14 cellular contexts compared by ENCODE assay signal in genomic region chr6:45613678-45614077, GRCh38.
DNase-seq lines count a peak whose midpoint lies in the region; ATAC-seq, FAIRE-seq and TF ChIP-seq lines count a peak whose summit lies in the region.
"Had no signal": no experiment of that assay in that cellular context is flagged by ENCODE, and none has a peak within 500 bp of the region (broad histone marks: within the 10 kb centered on the region; RNA-seq: fewer than 3 reads in every experiment).

No MANE protein-coding gene starts in this region.

- no peak for TF ChIP-seq CTCF in right lobe of liver (IDR thresholded peaks at IDR 0.05)
- no peak for TF ChIP-seq CTCF in HepG2 (CRISPR knock-in tag; IDR thresholded peaks at IDR 0.05)
- peak; percentile 14 for TF ChIP-seq CTCF in fibroblast of mammary gland (conservative IDR thresholded peaks at IDR 0.05; ENCODE audit: control insufficient read depth, insufficient read depth, low read depth, low read length)
- TF ChIP-seq CTCF in mesothelial cell of epicardium (IDR thresholded peaks at IDR 0.05; ENCODE audit: unreplicated experiment) = no peak
- TF ChIP-seq CTCF in Caco-2 (IDR thresholded peaks at IDR 0.05; ENCODE audit: insufficient read depth in 1 of 2, low read depth in 1 of 2, low read length in 1 of 2, severe bottlenecking in 1 of 2, unreplicated experiment in 1 of 2) = no peak
- TF ChIP-seq CTCF in OCI-LY7 (conservative IDR thresholded peaks at IDR 0.05; ENCODE audit: low read length) = no peak

- H3K4me2 ChIP-seq in HepG2 (ENCODE audit: low read depth, low read length) = no peak overlapping the region
- no peak overlapping the region for H3K4me2 ChIP-seq in OCI-LY7 (ENCODE audit: low read length)

- FAIRE-seq in HepG2 (lab: Jason Lieb, UNC) = no peak

- H3K4me1 Mint-ChIP-seq in mesothelial cell of epicardium = peaks cover 67% of the 10 kb centered on the region
- H3K4me1 Mint-ChIP-seq in Caco-2 (ENCODE audit: low read depth, unreplicated experiment) = no peaks in the 10 kb centered on the region

- H4K20me1 ChIP-seq in HepG2 (ENCODE audit: insufficient read depth, low read length) = no peaks in the 10 kb centered on the region
- no peaks in the 10 kb centered on the region for H4K20me1 ChIP-seq in OCI-LY7 (ENCODE audit: insufficient read depth, low read length)

- whole genome bisulfite sequencing in right lobe of liver (ENCODE audit: insufficient coverage, low coverage, low lambda C conversion rate, missing lambda C conversion rate) = 57% methylated on average over 6 of the region's 9 CpGs
- WGBS in HepG2 (ENCODE audit: low lambda C conversion rate) = 18% methylated on average over 9 of the region's 9 CpGs
- 4 to 15% methylated on average over 9 of the region's 9 CpGs for WGBS in aorta, 2 donors

- POLR2A ChIA-PET in HepG2 (lab: Yijun Ruan, JAX) = no interaction called here
- POLR2A ChIA-PET in Caco-2 (lab: Charles Lee) = no interaction called here
- POLR2A ChIA-PET in OCI-LY7 (lab: Charles Lee) = no interaction called here

- H2AFZ ChIP-seq in HepG2 (ENCODE audit: low read length) (no peak overlapping the region), OCI-LY7 (ENCODE audit: low read length) (no peak overlapping the region)

- H3K36me3 Mint-ChIP-seq in mesothelial cell of epicardium (no peaks in the 10 kb centered on the region), Caco-2 (ENCODE audit: insufficient read depth, unreplicated experiment) (no peaks in the 10 kb centered on the region)

- in situ Hi-C loops in HepG2 (cut with HindIII; ENCODE audit: extremely low pct_ligation_motif_present, low pct_unique_long_range_greater_than_20kb) = no loop called here

- H3K36me3 ChIP-seq in right lobe of liver = no peaks in the 10 kb centered on the region
- no peaks in the 10 kb centered on the region for H3K36me3 ChIP-seq in HepG2 (replicated peaks in 1 of 2; ENCODE audit: control insufficient read depth in 1 of 2, insufficient read depth in 2 of 2, low read length in 2 of 2)
- no peaks in the 10 kb centered on the region for H3K36me3 ChIP-seq in aorta (ENCODE audit: control insufficient read depth in 1 of 2, insufficient read depth in 2 of 2, low read length in 1 of 2)
- no peaks in the 10 kb centered on the region for H3K36me3 ChIP-seq in Caco-2 (ENCODE audit: control insufficient read depth, insufficient read depth, low read length)
- H3K36me3 ChIP-seq in OCI-LY7 (ENCODE audit: insufficient read depth, low read length) = no peaks in the 10 kb centered on the region

- ATAC-seq in right lobe of liver (peak; percentile 54 to 80 (median 70)), HepG2 (no peak), aorta (ENCODE audit: low FRiP score) (peak; percentile 49), GM19351 (IDR thresholded peaks at IDR 0.05; ENCODE audit: unreplicated experiment) (no peak)

- H3K4me1 ChIP-seq in right lobe of liver (no peaks in the 10 kb centered on the region), HepG2 (ENCODE audit: insufficient read depth, low read length) (no peaks in the 10 kb centered on the region), aorta (ENCODE audit: control insufficient read depth in 1 of 2, insufficient read depth in 2 of 2, low read length in 2 of 2) (no peaks in the 10 kb centered on the region), Caco-2 (no peaks in the 10 kb centered on the region), OCI-LY7 (ENCODE audit: insufficient read depth, low read length, poor library complexity, severe bottlenecking) (no peaks in the 10 kb centered on the region)

- H3K27me3 Mint-ChIP-seq in mesothelial cell of epicardium (ENCODE audit: low read depth) (no peaks in the 10 kb centered on the region), Caco-2 (ENCODE audit: insufficient read depth, unreplicated experiment) (peaks cover 3% of the 10 kb centered on the region)

- no peak for TF ChIP-seq POLR2A in right lobe of liver (IDR thresholded peaks at IDR 0.05)
- no peak for TF ChIP-seq POLR2A in HepG2 (IDR thresholded peaks at IDR 0.05; ENCODE audit: insufficient read depth in 1 of 2, low read depth in 2 of 2, low read length in 2 of 2)

- no peaks in the 10 kb centered on the region for H3K9me3 ChIP-seq in right lobe of liver
- H3K9me3 ChIP-seq in HepG2 (ENCODE audit: low read length) = no peaks in the 10 kb centered on the region
- H3K9me3 ChIP-seq in aorta (ENCODE audit: control insufficient read depth, low read length) = no peaks in the 10 kb centered on the region
- no peaks in the 10 kb centered on the region for H3K9me3 ChIP-seq in Caco-2
- no peaks in the 10 kb centered on the region for H3K9me3 ChIP-seq in OCI-LY7 (ENCODE audit: low read length)

- no peaks in the 10 kb centered on the region for H3K9me2 ChIP-seq in OCI-LY7 (ENCODE audit: insufficient read depth, low read length)

- DNase-seq in right lobe of liver (no peak), HepG2 (ENCODE audit: low spot score) (no peak), fibroblast of mammary gland (ENCODE audit: low read depth) (peak; percentile 98), mesothelial cell of epicardium (ENCODE audit: low spot score in 2 of 2, unreplicated experiment in 2 of 2) (no peak), aorta (peak in 1 of 2 donors; percentile 66), Caco-2 (no peak), OCI-LY7 (ENCODE audit: low spot score) (no peak)
- DNase-seq: amniotic stem cell; endodermal cell; kidney glomerular epithelial cell; NCI-H1694 treated with DMSO at 0.1 percent for 48 hours; NK-92 treated with Interleukin-12 subunit alpha and Interleukin-12 subunit beta, amount 100 ng/mL, for 24 hours; occipital lobe had no signal

- H3K9ac ChIP-seq in HepG2 (ENCODE audit: insufficient read depth, low read depth, low read length) = no peak overlapping the region

- no peaks in the 10 kb centered on the region for H3K27me3 ChIP-seq in right lobe of liver
- no peaks in the 10 kb centered on the region; a peak in 1 of 5 replicates for H3K27me3 ChIP-seq in HepG2 (ENCODE audit: control insufficient read depth in 1 of 2, insufficient read depth in 2 of 2, low read length in 2 of 2)
- H3K27me3 ChIP-seq in aorta (ENCODE audit: control insufficient read depth in 1 of 2, insufficient read depth in 2 of 2, low read length in 1 of 2) = peaks cover 0 to 2% of the 10 kb centered on the region in 2 donors
- no peaks in the 10 kb centered on the region for H3K27me3 ChIP-seq in Caco-2 (replicated peaks; ENCODE audit: control insufficient read depth, insufficient read depth, low read length)

- TF ChIP-seq EP300 in HepG2 (IDR thresholded peaks at IDR 0.05; ENCODE audit: low read depth in 2 of 2, low read length in 2 of 2) (no peak), HepG2 (CRISPR knock-in tag; IDR thresholded peaks at IDR 0.05; ENCODE audit: borderline replicate concordance) (no peak)

- H3K27ac ChIP-seq in right lobe of liver (no peak overlapping the region), HepG2 (ENCODE audit: extremely low read length, insufficient read depth, low read length) (no peak overlapping the region), aorta (ENCODE audit: low read depth in 1 of 2, low read length in 2 of 2) (no peak overlapping the region), OCI-LY7 (ENCODE audit: low read depth, low read length, poor library complexity, severe bottlenecking) (no peak overlapping the region)

- H3K79me2 ChIP-seq in HepG2 (ENCODE audit: insufficient read depth, low read length) (no peaks in the 10 kb centered on the region), OCI-LY7 (ENCODE audit: insufficient read depth, low read depth, low read length) (no peaks in the 10 kb centered on the region)

- H3K4me3 ChIP-seq in right lobe of liver = no peak overlapping the region
- no peak overlapping the region for H3K4me3 ChIP-seq in HepG2 (replicated peaks in 1 of 3; ENCODE audit: insufficient read depth in 1 of 3, low read depth in 2 of 3, low read length in 3 of 3)
- H3K4me3 ChIP-seq in fibroblast of mammary gland (ENCODE audit: control insufficient read depth, low read depth, low read length) = no peak overlapping the region
- no peak overlapping the region for H3K4me3 ChIP-seq in aorta (ENCODE audit: low read length in 2 of 2)
- no peak overlapping the region for H3K4me3 ChIP-seq in Caco-2 (ENCODE audit: low read depth, low read length)
- H3K4me3 ChIP-seq in OCI-LY7 (ENCODE audit: low read depth, low read length, poor library complexity, severe bottlenecking) = no peak overlapping the region

- H3K27ac Mint-ChIP-seq in mesothelial cell of epicardium (peak overlapping the region; percentile 47), Caco-2 (ENCODE audit: unreplicated experiment) (no peak overlapping the region)
- H3K27ac Mint-ChIP-seq: endodermal cell had no signal

- CTCF ChIA-PET in HepG2 (lab: Yijun Ruan, JAX; ENCODE audit: low intra/inter-chr PET ratio, low total read pairs) (no interaction called here), Caco-2 (lab: Charles Lee) (interaction anchor here (0.6 kb wide), 1 partner anchor 98 kb away, joined by 3 read pairs; no protein-coding TSS in a partner anchor), OCI-LY7 (lab: Charles Lee; ENCODE audit: unreplicated experiment) (no interaction called here)

- intact Hi-C loops in right lobe of liver (cut with DNase I) (no loop called here), HepG2 (cut with micrococcal nuclease; ENCODE audit: unreplicated experiment) (no loop called here), aorta (cut with DNase I) (no loop called here), Caco-2 (cut with micrococcal nuclease; ENCODE audit: unreplicated experiment) (no loop called here), OCI-LY7 (cut with micrococcal nuclease; ENCODE audit: unreplicated experiment) (no loop called here)

- no peak for TF ChIP-seq RAD21 in HepG2 (CRISPR knock-in tag; IDR thresholded peaks at IDR 0.05)

- no peaks in the 10 kb centered on the region for H3K9me3 Mint-ChIP-seq in mesothelial cell of epicardium
- H3K9me3 Mint-ChIP-seq in Caco-2 (ENCODE audit: unreplicated experiment) = no peaks in the 10 kb centered on the region
- H3K9me3 Mint-ChIP-seq: endodermal cell had no signal

- H3K4me3 Mint-ChIP-seq in mesothelial cell of epicardium (peak overlapping the region; percentile 3), Caco-2 (ENCODE audit: unreplicated experiment) (no peak overlapping the region)
- H3K4me3 Mint-ChIP-seq: endodermal cell had no signal

- BruUV-seq in HepG2 (replicated peaks; lab: Mats Ljungman, UMichigan) = no TSS peak
- no TSS peak for BruUV-seq in Caco-2 (replicated peaks; lab: Mats Ljungman, UMichigan)
- BruUV-seq in OCI-LY7 (replicated peaks; lab: Mats Ljungman, UMichigan) = no TSS peak

TF ChIP-seq in HepG2, 621 proteins besides CTCF, POLR2A, EP300 and RAD21 (continues in another document):
- no peak for TF ChIP-seq TARDBP (CRISPR knock-in tag; IDR thresholded peaks at IDR 0.05)
- no peak for TF ChIP-seq FOXK1 (CRISPR knock-in tag; IDR thresholded peaks at IDR 0.05; ENCODE audit: borderline replicate concordance, low read depth)

Comparison
In these comparisons a context has a peak if more than half of its experiments do, and no peak if none do; other contexts are left out.
1. ATAC-seq: peak in right lobe of liver (4 of 4) and aorta (single experiment); none in HepG2 (single experiment) and GM19351 (single experiment).